26 cellular contexts compared by ENCODE assay signal in genomic region chr6:1651362-1651761, GRCh38.
"Had no signal": no experiment of that assay in that cellular context is flagged by ENCODE, and none has a peak within 500 bp of the region (broad histone marks: within the 10 kb centered on the region; RNA-seq: fewer than 3 reads in every experiment).

No MANE protein-coding gene starts in this region.

- H3K36me3 ChIP-seq: suprapubic skin, thoracic aorta, thyroid gland, tibial artery, tibial nerve, transverse colon, upper lobe of left lung, upper lobe of right lung, uterus, vagina had no signal

- H3K4me3 ChIP-seq: stomach, suprapubic skin, testis, thoracic aorta, thyroid gland, tibial artery, tibial nerve, transverse colon, upper lobe of left lung, upper lobe of right lung, uterus, vagina had no signal

- ATAC-seq: stimulated activated effector memory CD8-positive, alpha-beta T cell treated with anti-CD3 and anti-CD28 coated beads, Interleukin-12 subunit alpha, Interleukin-12 subunit beta, amount 100 ng/mL, for 72 hours; stimulated activated memory B cell treated with anti-CD40 and anti-IgM and Interleukin-4, amounts not matched to agents 10 μg/mL and 1 μg/mL and 100 μg/mL, for 72 hours; stimulated activated naive B cell treated with anti-CD40 and anti-IgM and Interleukin-4, amounts not matched to agents 10 μg/mL and 1 μg/mL and 100 μg/mL, for 72 hours; stimulated activated naive CD8-positive, alpha-beta T cell treated with anti-CD3 and anti-CD28 coated beads, Interleukin-15, amount 100 ng/mL, for 72 hours; stimulated activated naive CD8-positive, alpha-beta T cell treated with anti-CD3 and anti-CD28 coated beads, Interleukin-15, Interleukin-2, amounts not matched to agents 100 U/mL and 50 U/mL, for 24 hours; upper lobe of right lung had no signal

- H3K9me3 ChIP-seq: stomach, suprapubic skin, testis, thoracic aorta, thyroid gland, tibial artery, tibial nerve, transverse colon, upper lobe of left lung, upper lobe of right lung, uterus, vagina had no signal

- H3K27me3 ChIP-seq: stomach, suprapubic skin, testis, thyroid gland, tibial artery, tibial nerve, transverse colon, upper lobe of left lung, upper lobe of right lung, uterus, vagina had no signal

- H3K27ac ChIP-seq: stomach, suprapubic skin, testis, thoracic aorta, thyroid gland, tibial artery, tibial nerve, transverse colon, upper lobe of left lung, upper lobe of right lung, uterus, vagina had no signal

- H3K4me1 ChIP-seq: stomach, suprapubic skin, testis, thyroid gland, tibial nerve, transverse colon, upper lobe of left lung, upper lobe of right lung, uterus, vagina had no signal

- DNase-seq: stimulated activated CD4-positive, alpha-beta T cell treated with anti-CD3 and anti-CD28 coated beads, Interleukin-2, amount 100 ng/mL, for 48 hours; stimulated activated CD4-positive, alpha-beta T cell treated with anti-CD3 and anti-CD28 coated beads, Interleukin-4, amount 100 ng/mL, for 1 hour; stimulated activated CD4-positive, alpha-beta T cell treated with anti-CD3 and anti-CD28 coated beads, Interleukin-4, amount 100 ng/mL, for 24 hours; stimulated activated CD4-positive, alpha-beta T cell treated with anti-CD3 and anti-CD28 coated beads, Interleukin-4, amount 100 ng/mL, for 4 hours; stimulated activated CD8-positive, alpha-beta memory T cell treated with anti-CD3 and anti-CD28 coated beads, Interleukin-4, amount 100 ng/mL, for 48 hours; stimulated activated naive B cell treated with anti-CD40 and anti-IgM and Interleukin-4, amounts not matched to agents 10 μg/mL and 1 μg/mL and 100 μg/mL, for 72 hours; stimulated activated naive CD4-positive, alpha-beta T cell; stimulated activated naive CD4-positive, alpha-beta T cell treated with Interleukin-2 at 50 U/mL for 16 hours; stimulated activated naive CD8-positive, alpha-beta T cell treated with anti-CD3 and anti-CD28 coated beads, Interleukin-15, amount 100 ng/mL, for 72 hours; stimulated activated naive CD8-positive, alpha-beta T cell treated with anti-CD3 and anti-CD28 coated beads, Interleukin-15, Interleukin-2, amounts not matched to agents 100 U/mL and 50 U/mL, for 24 hours; stomach; substantia nigra; testis; thyroid gland; tibial artery; transverse colon; trophoblast cell; upper lobe of left lung; upper lobe of right lung; uterus had no signal
